13 cellular contexts compared by ENCODE assay signal in the genomic region with DNA sequence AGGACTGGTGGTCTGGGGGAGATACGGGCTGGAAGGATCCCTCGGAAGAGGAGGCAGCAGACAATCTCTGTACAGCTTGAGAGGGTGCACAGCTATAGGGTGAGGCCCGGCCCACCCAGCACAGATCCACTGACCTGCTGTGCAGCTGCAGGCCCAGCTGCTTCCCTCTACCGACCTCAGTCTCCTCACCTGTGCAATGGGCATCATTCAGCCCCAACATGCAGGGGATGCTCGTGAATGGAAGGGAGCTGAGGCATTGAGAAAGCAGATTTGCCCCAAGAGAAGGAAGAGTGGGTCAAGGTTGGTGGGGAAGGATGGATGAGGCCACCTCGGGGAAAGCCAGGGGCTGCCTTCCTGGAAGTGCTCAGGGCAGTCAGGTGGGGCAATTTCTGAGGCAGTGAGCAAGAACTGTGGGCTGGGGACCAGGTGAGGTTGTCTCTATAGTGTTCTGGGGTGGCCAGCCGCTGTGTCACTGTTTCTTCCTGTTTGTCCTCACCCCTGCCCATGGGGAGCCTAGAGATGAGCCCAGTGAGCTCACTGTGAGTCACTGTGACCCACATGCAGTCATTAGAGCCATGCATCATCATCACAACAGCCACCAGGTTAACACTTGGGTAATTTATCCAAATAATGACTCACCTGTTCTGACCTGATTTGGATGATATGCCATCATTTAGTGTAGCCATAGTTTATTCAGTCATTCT. TPM values are rescaled to one million over a fixed set of nuclear protein-coding genes. Genes with fewer than 3 reads are reported as not detected.
DNase-seq lines count a peak whose midpoint lies in the region; ATAC-seq and TF ChIP-seq lines count a peak whose summit lies in the region.
"Had no signal": no experiment of that assay in that cellular context is flagged by ENCODE, and none has a peak within 500 bp of the region (broad histone marks: within the 10 kb centered on the region; RNA-seq: fewer than 3 reads in every experiment).

No MANE protein-coding gene starts in this region.

- no peak for TF ChIP-seq CTCF in fibroblast of mammary gland (conservative IDR thresholded peaks at IDR 0.05; ENCODE audit: control insufficient read depth, insufficient read depth, low read depth, low read length)

- no peaks in the 10 kb centered on the region for H3K27me3 Mint-ChIP-seq in activated naive CD4-positive, alpha-beta T cell treated with anti-CD3 and anti-CD28 coated beads for 36 hours (ENCODE audit: low read depth)

- H3K9ac ChIP-seq in SK-N-MC (ENCODE audit: insufficient read length), result no peak overlapping the region
- H3K9ac ChIP-seq: KMS-11 had no signal

- H3K9me3 Mint-ChIP-seq in activated naive CD4-positive, alpha-beta T cell treated with anti-CD3 and anti-CD28 coated beads for 36 hours, result no peaks in the 10 kb centered on the region

- peaks cover 3% of the 10 kb centered on the region for H3K4me1 Mint-ChIP-seq in activated naive CD4-positive, alpha-beta T cell treated with anti-CD3 and anti-CD28 coated beads for 36 hours (ENCODE audit: low read depth)

- H3K36me3 ChIP-seq in SK-N-MC (ENCODE audit: insufficient read depth, low read length), result no peaks in the 10 kb centered on the region

- CTCF ChIA-PET in activated naive CD4-positive, alpha-beta T cell treated with anti-CD3 and anti-CD28 coated beads for 36 hours (lab: Charles Lee), result interaction anchor here (0.7 to 1.6 kb wide), 3 partner anchors 10 to 577 kb away, joined by 3 to 4 read pairs (median 4); no protein-coding TSS in a partner anchor

- DNase-seq in activated naive CD4-positive, alpha-beta T cell treated with anti-CD3 and anti-CD28 coated beads for 36 hours, result peak; percentile 52
- no peak for DNase-seq in activated naive CD4-positive, alpha-beta T cell (lab: John Stamatoyannopoulos, UW)
- DNase-seq in SK-N-MC (ENCODE audit: low read depth, low spot score) (no peak), fibroblast of mammary gland (ENCODE audit: low read depth) (peak; percentile 58), NCI-H345 treated with DMSO at 0.1 percent for 48 hours (lab: John Stamatoyannopoulos, UW; ENCODE audit: unreplicated experiment) (no peak), retina (no peak)
- DNase-seq in stimulated activated naive CD8-positive, alpha-beta T cell treated with anti-CD3 and anti-CD28 coated beads, Interleukin-15, Interleukin-2, amounts not matched to agents 100 U/mL and 50 U/mL, for 24 hours, result peak; percentile 10
- DNase-seq: AML-193; central memory CD4-positive, alpha-beta T cell had no signal

- peak; percentile 90 for ATAC-seq in stimulated activated naive CD8-positive, alpha-beta T cell treated with anti-CD3 and anti-CD28 coated beads, Interleukin-15, Interleukin-2, amounts not matched to agents 100 U/mL and 50 U/mL, for 24 hours
- ATAC-seq in HG03378 (IDR thresholded peaks at IDR 0.05; ENCODE audit: unreplicated experiment), result no peak

- H3K27ac ChIP-seq in SK-N-MC, result peak overlapping the region; percentile 85
- H3K27ac ChIP-seq: KMS-11, PC-9 had no signal

- intact Hi-C loops in activated naive CD4-positive, alpha-beta T cell treated with anti-CD3 and anti-CD28 coated beads for 36 hours (cut with micrococcal nuclease), result no loop called here

- H3K27ac Mint-ChIP-seq in activated naive CD4-positive, alpha-beta T cell treated with anti-CD3 and anti-CD28 coated beads for 36 hours, result no peak overlapping the region

- no peaks in the 10 kb centered on the region for H3K9me3 ChIP-seq in SK-N-MC (ENCODE audit: low read depth, low read length)

- H3K4me3 Mint-ChIP-seq in activated naive CD4-positive, alpha-beta T cell treated with anti-CD3 and anti-CD28 coated beads for 36 hours, result no peak overlapping the region

- H3K4me3 ChIP-seq in SK-N-MC (no peak overlapping the region), fibroblast of mammary gland (ENCODE audit: control insufficient read depth, low read depth, low read length) (no peak overlapping the region)
- H3K4me3 ChIP-seq: PC-9 had no signal

- H3K36me3 Mint-ChIP-seq in activated naive CD4-positive, alpha-beta T cell treated with anti-CD3 and anti-CD28 coated beads for 36 hours (ENCODE audit: low read depth), result no peaks in the 10 kb centered on the region

RNA-seq across cellular contexts. Expression of a gene that starts 22.2 kb away (rescaled TPM):
- total RNA-seq in activated naive CD4-positive, alpha-beta T cell treated with anti-CD3 and anti-CD28 coated beads for 36 hours, result not detected
- total RNA-seq: mucosa of gallbladder, PC-9 had no signal

Comparison
In these comparisons a context has a peak if more than half of its experiments do, and no peak if none do; other contexts are left out.
1. DNase-seq: peak in activated naive CD4-positive, alpha-beta T cell treated with anti-CD3 and anti-CD28 coated beads for 36 hours (single experiment), fibroblast of mammary gland (single experiment) and stimulated activated naive CD8-positive, alpha-beta T cell treated with anti-CD3 and anti-CD28 coated beads, Interleukin-15, Interleukin-2, amounts not matched to agents 100 U/mL and 50 U/mL, for 24 hours (single experiment); none in activated naive CD4-positive, alpha-beta T cell (0 of 4), SK-N-MC (single experiment), NCI-H345 treated with DMSO at 0.1 percent for 48 hours (single experiment) and retina (single experiment).